Comparison of ENCODE assay signal across 1 cellular context in the genomic region with DNA sequence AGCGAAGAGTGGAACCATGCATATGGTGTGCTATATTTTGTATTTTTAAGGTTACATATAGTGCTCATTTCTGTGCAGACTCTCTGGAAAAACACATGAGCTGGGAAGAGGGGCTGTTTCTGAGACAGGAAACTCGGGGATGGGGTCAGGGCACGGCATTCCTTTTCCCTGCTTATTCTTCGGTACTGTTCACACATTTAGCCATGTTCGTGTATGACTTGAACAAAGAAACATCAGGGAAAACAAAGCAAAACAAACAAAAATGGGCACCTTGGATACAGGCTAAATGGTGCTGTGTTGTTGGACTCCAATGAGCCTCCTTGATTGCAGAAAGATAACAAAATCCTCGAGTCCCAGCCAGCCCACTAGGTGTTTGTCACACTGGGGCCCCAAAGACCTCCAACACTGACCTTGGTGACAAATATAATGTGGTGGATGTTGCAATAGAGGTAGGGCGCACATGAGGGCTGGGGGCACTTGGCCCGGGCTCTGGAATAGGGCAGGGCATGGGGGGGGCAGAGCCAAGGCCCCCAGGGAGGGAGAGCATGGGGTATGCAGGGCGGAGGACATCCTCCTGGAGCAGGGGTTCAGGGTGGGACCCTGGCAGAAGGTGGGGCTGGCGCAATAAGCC.
A peak's percentile ranks its signal among the peaks of the same experiment; 100 is the strongest.
TF ChIP-seq lines count a peak whose summit lies in the region.

No MANE protein-coding gene starts in this region.

TF ChIP-seq in HepG2, 621 proteins besides CTCF, POLR2A, EP300 and RAD21 (continued from another document and continues in another):
- TF ChIP-seq, protein P1, sequence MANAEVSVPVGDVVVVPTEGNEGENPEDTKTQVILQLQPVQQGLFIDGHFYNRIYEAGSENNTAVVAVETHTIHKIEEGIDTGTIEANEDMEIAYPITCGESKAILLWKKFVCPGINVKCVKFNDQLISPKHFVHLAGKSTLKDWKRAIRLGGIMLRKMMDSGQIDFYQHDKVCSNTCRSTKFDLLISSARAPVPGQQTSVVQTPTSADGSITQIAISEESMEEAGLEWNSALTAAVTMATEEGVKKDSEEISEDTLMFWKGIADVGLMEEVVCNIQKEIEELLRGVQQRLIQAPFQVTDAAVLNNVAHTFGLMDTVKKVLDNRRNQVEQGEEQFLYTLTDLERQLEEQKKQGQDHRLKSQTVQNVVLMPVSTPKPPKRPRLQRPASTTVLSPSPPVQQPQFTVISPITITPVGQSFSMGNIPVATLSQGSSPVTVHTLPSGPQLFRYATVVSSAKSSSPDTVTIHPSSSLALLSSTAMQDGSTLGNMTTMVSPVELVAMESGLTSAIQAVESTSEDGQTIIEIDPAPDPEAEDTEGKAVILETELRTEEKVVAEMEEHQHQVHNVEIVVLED (CRISPR knock-in tag; IDR thresholded peaks at IDR 0.05; ENCODE audit: borderline replicate concordance) = no peak
- TF ChIP-seq ZSCAN5A (CRISPR knock-in tag; IDR thresholded peaks at IDR 0.05; ENCODE audit: borderline replicate concordance) = peak; percentile 57; the same call in 1 of the 2 replicates
- TF ChIP-seq ZNF83 (CRISPR knock-in tag; IDR thresholded peaks at IDR 0.05; ENCODE audit: borderline replicate concordance) = no peak
- no peak for TF ChIP-seq NFYC (CRISPR knock-in tag; IDR thresholded peaks at IDR 0.05)
- no peak for TF ChIP-seq ZNF563 (CRISPR knock-in tag; IDR thresholded peaks at IDR 0.05)
- TF ChIP-seq ZNF704 (CRISPR knock-in tag; IDR thresholded peaks at IDR 0.05; ENCODE audit: borderline replicate concordance) = no peak
- no peak for TF ChIP-seq JUNB (CRISPR knock-in tag; IDR thresholded peaks at IDR 0.05; ENCODE audit: borderline replicate concordance)
- TF ChIP-seq ZNF776 (CRISPR knock-in tag; IDR thresholded peaks at IDR 0.05) = no peak
- TF ChIP-seq SNRNP70 (IDR thresholded peaks at IDR 0.05; ENCODE audit: low read depth, low read length) = no peak
- TF ChIP-seq JDP2 (CRISPR knock-in tag; IDR thresholded peaks at IDR 0.05; ENCODE audit: borderline replicate concordance) = no peak
- no peak for TF ChIP-seq ZNF224 (CRISPR knock-in tag; IDR thresholded peaks at IDR 0.05)
- TF ChIP-seq SMAD3 (CRISPR knock-in tag; IDR thresholded peaks at IDR 0.05) = peak; percentile 70; the same call in 1 of the 2 replicates
- TF ChIP-seq MAFK (conservative IDR thresholded peaks at IDR 0.05 in 1 of 2, IDR thresholded peaks at IDR 0.05 in 1 of 2; ENCODE audit: low read length in 2 of 2) = no peak
- TF ChIP-seq CHCHD3 (CRISPR knock-in tag; IDR thresholded peaks at IDR 0.05) = no peak
- TF ChIP-seq BHLHE40 (IDR thresholded peaks at IDR 0.05; ENCODE audit: low read length) = no peak
- TF ChIP-seq RFX3 (CRISPR knock-in tag; IDR thresholded peaks at IDR 0.05) = 0 out of 2 replicates have a peak, but pooled peaks have one; percentile 13
- no peak for TF ChIP-seq FIP1L1 (IDR thresholded peaks at IDR 0.05; ENCODE audit: borderline replicate concordance, insufficient read depth, low read depth, low read length)
- TF ChIP-seq ZNF775 (CRISPR knock-in tag; IDR thresholded peaks at IDR 0.05; ENCODE audit: borderline replicate concordance) = no peak
- TF ChIP-seq SMAD1 (CRISPR knock-in tag; IDR thresholded peaks at IDR 0.05; ENCODE audit: borderline replicate concordance, low read depth) = no peak
- TF ChIP-seq SCMH1 (CRISPR knock-in tag; IDR thresholded peaks at IDR 0.05; ENCODE audit: borderline replicate concordance) = no peak
- TF ChIP-seq ISL2 (CRISPR knock-in tag; IDR thresholded peaks at IDR 0.05) = peak; percentile 78
- TF ChIP-seq MZF1 (CRISPR knock-in tag; IDR thresholded peaks at IDR 0.05; ENCODE audit: borderline replicate concordance) = no peak
- TF ChIP-seq ZFP91 (CRISPR knock-in tag; IDR thresholded peaks at IDR 0.05; ENCODE audit: borderline replicate concordance) = peak; percentile 62
- no peak for TF ChIP-seq NFKBIZ (CRISPR knock-in tag; IDR thresholded peaks at IDR 0.05)
- TF ChIP-seq, protein P2, sequence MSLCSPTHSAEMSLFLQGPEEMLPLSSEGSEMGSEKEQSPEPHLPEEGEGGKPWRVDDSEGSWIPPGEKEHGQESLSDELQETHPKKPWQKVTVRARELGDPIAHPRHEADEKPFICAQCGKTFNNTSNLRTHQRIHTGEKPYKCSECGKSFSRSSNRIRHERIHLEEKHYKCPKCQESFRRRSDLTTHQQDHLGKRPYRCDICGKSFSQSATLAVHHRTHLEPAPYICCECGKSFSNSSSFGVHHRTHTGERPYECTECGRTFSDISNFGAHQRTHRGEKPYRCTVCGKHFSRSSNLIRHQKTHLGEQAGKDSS (CRISPR knock-in tag; IDR thresholded peaks at IDR 0.05; ENCODE audit: borderline replicate concordance, low read depth) = no peak; the same call in 1 of the 2 replicates
- TF ChIP-seq, protein P3, sequence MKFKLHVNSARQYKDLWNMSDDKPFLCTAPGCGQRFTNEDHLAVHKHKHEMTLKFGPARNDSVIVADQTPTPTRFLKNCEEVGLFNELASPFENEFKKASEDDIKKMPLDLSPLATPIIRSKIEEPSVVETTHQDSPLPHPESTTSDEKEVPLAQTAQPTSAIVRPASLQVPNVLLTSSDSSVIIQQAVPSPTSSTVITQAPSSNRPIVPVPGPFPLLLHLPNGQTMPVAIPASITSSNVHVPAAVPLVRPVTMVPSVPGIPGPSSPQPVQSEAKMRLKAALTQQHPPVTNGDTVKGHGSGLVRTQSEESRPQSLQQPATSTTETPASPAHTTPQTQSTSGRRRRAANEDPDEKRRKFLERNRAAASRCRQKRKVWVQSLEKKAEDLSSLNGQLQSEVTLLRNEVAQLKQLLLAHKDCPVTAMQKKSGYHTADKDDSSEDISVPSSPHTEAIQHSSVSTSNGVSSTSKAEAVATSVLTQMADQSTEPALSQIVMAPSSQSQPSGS (CRISPR knock-in tag; IDR thresholded peaks at IDR 0.05) = peak; percentile 56; the same call in 1 of the 2 replicates
- TF ChIP-seq SSRP1 (CRISPR knock-in tag; IDR thresholded peaks at IDR 0.05) = no peak
- TF ChIP-seq RBFOX2 (IDR thresholded peaks at IDR 0.05; ENCODE audit: low read depth, low read length) = no peak
- no peak for TF ChIP-seq SNAPC4 (CRISPR knock-in tag; IDR thresholded peaks at IDR 0.05)
- TF ChIP-seq ZBTB37 (CRISPR knock-in tag; IDR thresholded peaks at IDR 0.05) = no peak
- TF ChIP-seq, protein P4, sequence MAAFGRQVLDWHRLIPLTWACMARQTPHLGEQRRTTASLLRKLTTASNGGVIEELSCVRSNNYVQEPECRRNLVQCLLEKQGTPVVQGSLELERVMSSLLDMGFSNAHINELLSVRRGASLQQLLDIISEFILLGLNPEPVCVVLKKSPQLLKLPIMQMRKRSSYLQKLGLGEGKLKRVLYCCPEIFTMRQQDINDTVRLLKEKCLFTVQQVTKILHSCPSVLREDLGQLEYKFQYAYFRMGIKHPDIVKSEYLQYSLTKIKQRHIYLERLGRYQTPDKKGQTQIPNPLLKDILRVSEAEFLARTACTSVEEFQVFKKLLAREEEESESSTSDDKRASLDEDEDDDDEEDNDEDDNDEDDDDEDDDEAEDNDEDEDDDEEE (CRISPR knock-in tag; IDR thresholded peaks at IDR 0.05) = no peak
- TF ChIP-seq CSRNP2 (CRISPR knock-in tag; conservative IDR thresholded peaks at IDR 0.05; ENCODE audit: low read depth) = no peak
- TF ChIP-seq MTA3 (CRISPR knock-in tag; IDR thresholded peaks at IDR 0.05) = no peak
